Comparison of ENCODE assay signal across 15 cellular contexts in the genomic region with DNA sequence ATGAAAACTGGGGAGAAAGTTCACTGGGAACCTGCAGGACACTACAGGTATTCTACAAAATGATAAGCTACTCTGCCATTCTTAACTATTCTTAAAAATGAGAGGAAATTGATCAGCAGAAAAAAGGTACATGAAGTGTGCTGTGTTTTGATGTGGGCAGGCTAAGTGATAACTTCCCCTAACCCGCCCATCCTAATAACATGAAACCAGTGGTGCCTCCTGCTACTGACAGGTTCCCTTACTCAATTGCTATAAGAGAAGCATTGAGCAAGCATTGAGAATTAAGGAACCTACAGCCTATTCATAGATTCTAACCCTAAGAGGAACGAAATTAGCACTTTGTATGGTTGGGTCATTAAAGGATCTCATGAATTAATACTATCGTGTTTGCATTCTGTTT. TPM values are rescaled to one million over a fixed set of nuclear protein-coding genes. Genes with fewer than 3 reads are reported as not detected.
DNase-seq lines count a peak whose midpoint lies in the region; ATAC-seq and TF ChIP-seq lines count a peak whose summit lies in the region.
"Had no signal": no experiment of that assay in that cellular context is flagged by ENCODE, and none has a peak within 500 bp of the region (broad histone marks: within the 10 kb centered on the region; RNA-seq: fewer than 3 reads in every experiment).

No MANE protein-coding gene starts in this region.

- intact Hi-C loops in ascending aorta (cut with DNase I): no loop called here

- H3K36me3 Mint-ChIP-seq in immature natural killer cell: peaks cover 0 to 6% (median 4%) of the 10 kb centered on the region in 3 donors

- ATAC-seq in GM21619 (IDR thresholded peaks at IDR 0.05; ENCODE audit: unreplicated experiment): no peak
- ATAC-seq: activated CD4-positive, alpha-beta T cell treated with anti-CD3 and anti-CD28 coated beads for 36 hours; PC-3 had no signal

- peaks cover 0 to 63% (median 49%) of the 10 kb centered on the region in 11 experiments; a peak in 17 of 22 replicates for H3K36me3 ChIP-seq in BLaER1 treated with 17β-estradiol and CSF1 and Interleukin-3, amounts not matched to agents 10 nM and 100 nM
- H3K36me3 ChIP-seq in SJCRH30 (no peaks in the 10 kb centered on the region), ascending aorta (no peaks in the 10 kb centered on the region)

- peak overlapping the region; percentile 21 to 93 (median 78) for H3K27ac Mint-ChIP-seq in immature natural killer cell

- no peaks in the 10 kb centered on the region for H3K9me3 ChIP-seq in BLaER1 treated with 17β-estradiol and CSF1 and Interleukin-3, amounts not matched to agents 10 nM and 100 nM (replicated peaks in 1 of 11)
- H3K9me3 ChIP-seq in SJCRH30 (replicated peaks): no peaks in the 10 kb centered on the region
- no peaks in the 10 kb centered on the region for H3K9me3 ChIP-seq in ascending aorta

- peaks cover 0 to 86% (median 38%) of the 10 kb centered on the region in 11 experiments; a peak in 10 of 22 replicates for H4K20me1 ChIP-seq in BLaER1 treated with 17β-estradiol and CSF1 and Interleukin-3, amounts not matched to agents 10 nM and 100 nM

- peak overlapping the region in 8 of 11 experiments; percentile 27 to 85 (median 74); a peak in 12 of 22 replicates for H3K27ac ChIP-seq in BLaER1 treated with 17β-estradiol and CSF1 and Interleukin-3, amounts not matched to agents 10 nM and 100 nM
- no peak overlapping the region for H3K27ac ChIP-seq in SJCRH30
- H3K27ac ChIP-seq in ascending aorta: no peak overlapping the region

- H3K4me2 ChIP-seq in BLaER1 treated with 17β-estradiol and CSF1 and Interleukin-3, amounts not matched to agents 10 nM and 100 nM: peak overlapping the region; percentile 25 to 89 (median 66)

- H3K4me1 ChIP-seq in BLaER1 treated with 17β-estradiol and CSF1 and Interleukin-3, amounts not matched to agents 10 nM and 100 nM: peaks cover 67 to 81% (median 73%) of the 10 kb centered on the region in 10 experiments
- no peaks in the 10 kb centered on the region for H3K4me1 ChIP-seq in SJCRH30
- no peaks in the 10 kb centered on the region for H3K4me1 ChIP-seq in ascending aorta

- H3K9me3 Mint-ChIP-seq in immature natural killer cell: no peaks in the 10 kb centered on the region
- H3K9me3 Mint-ChIP-seq: H9 had no signal

- H3K27me3 ChIP-seq in BLaER1 treated with 17β-estradiol and CSF1 and Interleukin-3, amounts not matched to agents 10 nM and 100 nM: no peaks in the 10 kb centered on the region
- H3K27me3 ChIP-seq in SJCRH30 (no peaks in the 10 kb centered on the region; the same call in 1 of the 2 replicates), ascending aorta (no peaks in the 10 kb centered on the region)

- H3K4me1 Mint-ChIP-seq in immature natural killer cell: peaks cover 63 to 68% of the 10 kb centered on the region in 2 donors

- peak overlapping the region in 2 of 5 donors; percentile 5 to 9 for H3K4me3 Mint-ChIP-seq in immature natural killer cell
- H3K4me3 Mint-ChIP-seq: activated CD4-positive, alpha-beta T cell treated with anti-CD3 and anti-CD28 coated beads for 36 hours; H9 had no signal

- no peak overlapping the region for H3K4me3 ChIP-seq in BLaER1 treated with 17β-estradiol and CSF1 and Interleukin-3, amounts not matched to agents 10 nM and 100 nM
- H3K4me3 ChIP-seq in SJCRH30 (no peak overlapping the region), ascending aorta (no peak overlapping the region)

- TF ChIP-seq CTCF in GM10266 (IDR thresholded peaks at IDR 0.05; ENCODE audit: control insufficient read depth, insufficient read depth, low read depth, missing control alignments) (no peak), ascending aorta (IDR thresholded peaks at IDR 0.05) (no peak)

- DNase-seq in GM10266 (ENCODE audit: extremely low spot score): peak; percentile 41
- DNase-seq in SKM-1 (lab: John Stamatoyannopoulos, UW; ENCODE audit: unreplicated experiment): peak; percentile 87
- no peak for DNase-seq in immature natural killer cell
- no peak for DNase-seq in SJCRH30
- no peak for DNase-seq in ascending aorta (ENCODE audit: low spot score in 2 of 2)
- DNase-seq: activated CD4-positive, alpha-beta T cell treated with anti-CD3 and anti-CD28 coated beads for 36 hours; activated T-cell treated with anti-CD3 and anti-CD28 coated beads, Interleukin-2, amount 50 U/mL, for 48 hours; amniotic stem cell; DMS79 treated with DMSO at 0.1 percent for 48 hours; H9; NCI-H1105; nucleus accumbens; PC-3 had no signal

- peak overlapping the region in 4 of 11 experiments; percentile 19 to 69 (median 46); a peak in 4 of 22 replicates for H3K9ac ChIP-seq in BLaER1 treated with 17β-estradiol and CSF1 and Interleukin-3, amounts not matched to agents 10 nM and 100 nM

- H3K27me3 Mint-ChIP-seq in immature natural killer cell (ENCODE audit: low read depth in 3 of 3): peaks cover 0 to 10% (median 0%) of the 10 kb centered on the region in 3 donors
- H3K27me3 Mint-ChIP-seq: activated CD4-positive, alpha-beta T cell treated with anti-CD3 and anti-CD28 coated beads for 36 hours had no signal

RNA-seq across cellular contexts. Expression of a gene that starts 18.9 kb away (rescaled TPM):
- polyA plus RNA-seq in immature natural killer cell: 1 to 10 TPM in 2 of 3 donors, under 1 TPM in 1; 0.79 to 6.2 (median 3.3) TPM
- under 0.01 and 0.03 TPM in 2 replicates for total RNA-seq in SJCRH30 (2014; rRNA removed; shearing (Covaris generic))
- total RNA-seq in ascending aorta: 6.7 TPM
- total RNA-seq: PC-3 had no signal

Comparison
In these comparisons a context has a peak if more than half of its experiments do, and no peak if none do; other contexts are left out.
1. H3K27ac ChIP-seq: peak in BLaER1 treated with 17β-estradiol and CSF1 and Interleukin-3, amounts not matched to agents 10 nM and 100 nM (8 of 11); none in SJCRH30 (single experiment) and ascending aorta (0 of 2).
2. DNase-seq: peak in GM10266 (single experiment) and SKM-1 (single experiment); none in immature natural killer cell (0 of 3), SJCRH30 (0 of 2) and ascending aorta (0 of 2).